Comparison of ENCODE assay signal across 1 cellular context in the genomic region with DNA sequence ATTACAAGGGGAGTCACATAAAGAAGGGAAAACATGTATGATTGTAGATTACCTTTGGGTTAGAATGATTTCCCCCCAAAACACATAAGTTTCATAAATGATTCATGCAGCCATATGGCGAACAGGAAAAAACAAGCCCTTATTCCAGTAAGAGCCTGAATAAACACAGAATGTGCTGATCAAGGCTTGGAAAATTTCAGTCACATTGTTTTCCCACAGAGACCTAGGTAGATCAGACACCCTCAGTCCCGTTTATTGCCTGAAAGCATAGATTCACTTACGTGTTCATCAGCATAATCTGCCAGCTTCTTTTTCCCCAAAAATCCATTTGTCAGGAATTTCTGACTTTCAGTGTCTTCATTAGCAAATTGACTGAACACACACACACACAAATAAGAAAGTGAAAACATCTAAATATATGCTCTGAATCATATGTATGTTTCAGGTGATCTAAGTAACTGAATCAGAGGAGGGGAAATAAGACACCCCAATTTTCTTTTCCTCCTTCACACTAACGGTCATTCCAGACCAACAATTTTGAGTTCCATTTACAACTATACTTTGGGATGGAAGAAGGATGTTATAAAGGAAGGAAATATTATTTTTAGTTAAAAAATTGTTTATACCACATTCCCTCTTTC.
A peak's percentile ranks its signal among the peaks of the same experiment; 100 is the strongest.
TF ChIP-seq lines count a peak whose summit lies in the region.

No MANE protein-coding gene starts in this region.

TF ChIP-seq in HepG2, 621 proteins besides CTCF, POLR2A, EP300 and RAD21 (continued from another document):
- TF ChIP-seq, protein P1, sequence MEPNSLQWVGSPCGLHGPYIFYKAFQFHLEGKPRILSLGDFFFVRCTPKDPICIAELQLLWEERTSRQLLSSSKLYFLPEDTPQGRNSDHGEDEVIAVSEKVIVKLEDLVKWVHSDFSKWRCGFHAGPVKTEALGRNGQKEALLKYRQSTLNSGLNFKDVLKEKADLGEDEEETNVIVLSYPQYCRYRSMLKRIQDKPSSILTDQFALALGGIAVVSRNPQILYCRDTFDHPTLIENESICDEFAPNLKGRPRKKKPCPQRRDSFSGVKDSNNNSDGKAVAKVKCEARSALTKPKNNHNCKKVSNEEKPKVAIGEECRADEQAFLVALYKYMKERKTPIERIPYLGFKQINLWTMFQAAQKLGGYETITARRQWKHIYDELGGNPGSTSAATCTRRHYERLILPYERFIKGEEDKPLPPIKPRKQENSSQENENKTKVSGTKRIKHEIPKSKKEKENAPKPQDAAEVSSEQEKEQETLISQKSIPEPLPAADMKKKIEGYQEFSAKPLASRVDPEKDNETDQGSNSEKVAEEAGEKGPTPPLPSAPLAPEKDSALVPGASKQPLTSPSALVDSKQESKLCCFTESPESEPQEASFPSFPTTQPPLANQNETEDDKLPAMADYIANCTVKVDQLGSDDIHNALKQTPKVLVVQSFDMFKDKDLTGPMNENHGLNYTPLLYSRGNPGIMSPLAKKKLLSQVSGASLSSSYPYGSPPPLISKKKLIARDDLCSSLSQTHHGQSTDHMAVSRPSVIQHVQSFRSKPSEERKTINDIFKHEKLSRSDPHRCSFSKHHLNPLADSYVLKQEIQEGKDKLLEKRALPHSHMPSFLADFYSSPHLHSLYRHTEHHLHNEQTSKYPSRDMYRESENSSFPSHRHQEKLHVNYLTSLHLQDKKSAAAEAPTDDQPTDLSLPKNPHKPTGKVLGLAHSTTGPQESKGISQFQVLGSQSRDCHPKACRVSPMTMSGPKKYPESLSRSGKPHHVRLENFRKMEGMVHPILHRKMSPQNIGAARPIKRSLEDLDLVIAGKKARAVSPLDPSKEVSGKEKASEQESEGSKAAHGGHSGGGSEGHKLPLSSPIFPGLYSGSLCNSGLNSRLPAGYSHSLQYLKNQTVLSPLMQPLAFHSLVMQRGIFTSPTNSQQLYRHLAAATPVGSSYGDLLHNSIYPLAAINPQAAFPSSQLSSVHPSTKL (CRISPR knock-in tag; IDR thresholded peaks at IDR 0.05): peak; percentile 55; the same call in 1 of the 2 replicates
- no peak for TF ChIP-seq FOXP1 (IDR thresholded peaks at IDR 0.05)
- no peak for TF ChIP-seq FOXP1 (CRISPR knock-in tag; IDR thresholded peaks at IDR 0.05)
- TF ChIP-seq FOXA3 (CRISPR knock-in tag; IDR thresholded peaks at IDR 0.05): peak; percentile 45; the same call in 1 of the 2 replicates
- TF ChIP-seq ZKSCAN5 (CRISPR knock-in tag; IDR thresholded peaks at IDR 0.05): no peak
- no peak for TF ChIP-seq STAG1 (CRISPR knock-in tag; IDR thresholded peaks at IDR 0.05)
- TF ChIP-seq PHF20 (CRISPR knock-in tag; IDR thresholded peaks at IDR 0.05): no peak
- TF ChIP-seq MAFF (IDR thresholded peaks at IDR 0.05; ENCODE audit: low read depth, low read length): peak; percentile 33; the same call in 1 of the 2 replicates
- TF ChIP-seq SAP130 (CRISPR knock-in tag; IDR thresholded peaks at IDR 0.05; ENCODE audit: low read depth): peak; percentile 45; the same call in 1 of the 2 replicates
- no peak for TF ChIP-seq ZNF543 (CRISPR knock-in tag; IDR thresholded peaks at IDR 0.05)
- TF ChIP-seq RXRB (CRISPR knock-in tag; IDR thresholded peaks at IDR 0.05; ENCODE audit: borderline replicate concordance): 0 out of 2 replicates have a peak, but pooled peaks have one; percentile 17
- TF ChIP-seq RORA (CRISPR knock-in tag; IDR thresholded peaks at IDR 0.05): no peak
- peak; percentile 59; the same call in 1 of the 2 replicates for TF ChIP-seq NCOA2 (CRISPR knock-in tag; IDR thresholded peaks at IDR 0.05)
- peak; percentile 18; the same call in 1 of the 2 replicates for TF ChIP-seq FOSL2 (CRISPR knock-in tag; IDR thresholded peaks at IDR 0.05)
- TF ChIP-seq, protein P2, sequence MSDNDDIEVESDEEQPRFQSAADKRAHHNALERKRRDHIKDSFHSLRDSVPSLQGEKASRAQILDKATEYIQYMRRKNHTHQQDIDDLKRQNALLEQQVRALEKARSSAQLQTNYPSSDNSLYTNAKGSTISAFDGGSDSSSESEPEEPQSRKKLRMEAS (IDR thresholded peaks at IDR 0.05): no peak
- TF ChIP-seq SOX13 (IDR thresholded peaks at IDR 0.05): no peak
- TF ChIP-seq SOX13 (CRISPR knock-in tag; conservative IDR thresholded peaks at IDR 0.05 in 1 of 2, IDR thresholded peaks at IDR 0.05 in 1 of 2): peak in 1 of 2 experiments; percentile 42; a peak in 1 of 4 replicates
- no peak for TF ChIP-seq ZNF3 (CRISPR knock-in tag; IDR thresholded peaks at IDR 0.05)
- peak; percentile 61; the same call in 1 of the 2 replicates for TF ChIP-seq ELF3 (CRISPR knock-in tag; IDR thresholded peaks at IDR 0.05)
- TF ChIP-seq, protein P3, sequence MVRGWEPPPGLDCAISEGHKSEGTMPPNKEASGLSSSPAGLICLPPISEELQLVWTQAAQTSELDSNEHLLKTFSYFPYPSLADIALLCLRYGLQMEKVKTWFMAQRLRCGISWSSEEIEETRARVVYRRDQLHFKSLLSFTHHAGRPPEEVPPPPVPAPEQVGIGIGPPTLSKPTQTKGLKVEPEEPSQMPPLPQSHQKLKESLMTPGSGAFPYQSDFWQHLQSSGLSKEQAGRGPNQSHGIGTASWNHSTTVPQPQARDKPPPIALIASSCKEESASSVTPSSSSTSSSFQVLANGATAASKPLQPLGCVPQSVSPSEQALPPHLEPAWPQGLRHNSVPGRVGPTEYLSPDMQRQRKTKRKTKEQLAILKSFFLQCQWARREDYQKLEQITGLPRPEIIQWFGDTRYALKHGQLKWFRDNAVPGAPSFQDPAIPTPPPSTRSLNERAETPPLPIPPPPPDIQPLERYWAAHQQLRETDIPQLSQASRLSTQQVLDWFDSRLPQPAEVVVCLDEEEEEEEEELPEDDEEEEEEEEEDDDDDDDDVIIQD (CRISPR knock-in tag; IDR thresholded peaks at IDR 0.05; ENCODE audit: low read depth): peak; percentile 38; the same call in 1 of the 2 replicates
- TF ChIP-seq ZZZ3 (CRISPR knock-in tag; IDR thresholded peaks at IDR 0.05; ENCODE audit: borderline replicate concordance): no peak
- TF ChIP-seq HMG20A (CRISPR knock-in tag; IDR thresholded peaks at IDR 0.05; ENCODE audit: borderline replicate concordance): peak; percentile 33; the same call in 1 of the 2 replicates
